In the genomic region with DNA sequence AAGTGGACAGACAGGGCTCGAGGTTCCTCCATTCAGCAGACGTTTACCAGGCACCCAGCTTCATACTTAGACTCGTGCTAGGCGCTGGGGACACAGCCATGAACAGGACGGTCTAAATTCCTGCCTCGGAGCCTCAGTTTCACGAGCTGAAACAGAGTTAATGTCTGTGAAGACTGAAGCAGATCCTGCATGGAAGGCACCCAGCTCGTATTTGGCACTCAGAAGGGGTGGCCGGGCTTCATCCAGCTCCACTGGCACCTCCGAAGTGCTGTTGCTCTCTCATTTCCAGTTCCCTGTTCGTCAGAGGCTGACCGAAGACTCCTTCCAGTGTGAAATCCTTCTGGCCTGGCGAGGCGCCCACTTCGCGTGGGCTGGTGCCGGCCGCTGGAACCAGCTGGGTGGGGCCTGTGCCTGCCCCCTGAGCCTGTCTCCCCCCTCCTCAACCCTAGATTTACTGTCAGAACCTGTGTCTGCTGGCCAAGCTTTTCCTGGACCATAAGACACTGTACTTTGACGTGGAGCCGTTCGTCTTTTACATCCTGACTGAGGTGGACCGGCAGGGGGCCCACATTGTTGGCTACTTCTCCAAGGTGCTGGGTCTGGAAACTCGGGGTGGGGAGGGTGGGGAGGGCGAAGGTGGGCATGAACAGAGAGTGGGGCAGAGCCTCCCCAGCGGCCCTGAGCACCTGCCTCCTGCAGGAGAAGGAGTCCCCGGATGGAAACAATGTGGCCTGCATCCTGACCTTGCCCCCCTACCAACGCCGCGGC, we compare ENCODE assay signal across 15 cellular contexts. TPM values are rescaled to one million over a fixed set of nuclear protein-coding genes. Genes with fewer than 3 reads are reported as not detected.
DNase-seq lines count a peak whose midpoint lies in the region; FAIRE-seq and TF ChIP-seq lines count a peak whose summit lies in the region.
"Had no signal": no experiment of that assay in that cellular context is flagged by ENCODE, and none has a peak within 500 bp of the region (broad histone marks: within the 10 kb centered on the region; RNA-seq: fewer than 3 reads in every experiment).

No MANE protein-coding gene starts in this region.

- peak overlapping the region; percentile 94 for H3K27ac Mint-ChIP-seq in dendritic cell treated with granulocyte-macrophage colony-stimulating factor and Interleukin-4, amounts not matched to agents 40 ng/mL and 50 ng/mL, for 4 days
- H3K27ac Mint-ChIP-seq in mesothelial cell of epicardium (peak overlapping the region; percentile 80), nephron progenitor cell (no peak overlapping the region)
- H3K27ac Mint-ChIP-seq in activated T-cell treated with anti-CD3 and anti-CD28 coated beads, Interleukin-2, amount 50 U/mL, for 24 hours, result no peak overlapping the region
- H3K27ac Mint-ChIP-seq: activated CD4-positive, alpha-beta T cell treated with anti-CD3 and anti-CD28 coated beads, Interleukin-2, amount 10 ng/mL, durations not matched to agents 24 days and 14 days had no signal

- peaks cover 98% of the 10 kb centered on the region for H3K4me1 Mint-ChIP-seq in dendritic cell treated with granulocyte-macrophage colony-stimulating factor and Interleukin-4, amounts not matched to agents 40 ng/mL and 50 ng/mL, for 4 days (ENCODE audit: low read depth)
- H3K4me1 Mint-ChIP-seq in mesothelial cell of epicardium, result peaks cover 41% of the 10 kb centered on the region
- peaks cover 19% of the 10 kb centered on the region for H3K4me1 Mint-ChIP-seq in nephron progenitor cell
- H3K4me1 Mint-ChIP-seq in activated T-cell treated with anti-CD3 and anti-CD28 coated beads, Interleukin-2, amount 50 U/mL, for 24 hours (ENCODE audit: low read depth), result peaks cover 2% of the 10 kb centered on the region
- H3K4me1 Mint-ChIP-seq: activated naive CD8-positive, alpha-beta T cell treated with anti-CD3 and anti-CD28 coated beads for 36 hours had no signal

- H3K36me3 Mint-ChIP-seq in dendritic cell treated with granulocyte-macrophage colony-stimulating factor and Interleukin-4, amounts not matched to agents 40 ng/mL and 50 ng/mL, for 4 days (ENCODE audit: low read depth), result peaks cover 72% of the 10 kb centered on the region
- H3K36me3 Mint-ChIP-seq in mesothelial cell of epicardium (peaks cover 12% of the 10 kb centered on the region), nephron progenitor cell (ENCODE audit: low read depth) (no peaks in the 10 kb centered on the region)
- H3K36me3 Mint-ChIP-seq in activated T-cell treated with anti-CD3 and anti-CD28 coated beads, Interleukin-2, amount 50 U/mL, for 24 hours (ENCODE audit: low read depth), result peaks cover 82% of the 10 kb centered on the region

- peak overlapping the region; percentile 71 for H3K4me3 Mint-ChIP-seq in dendritic cell treated with granulocyte-macrophage colony-stimulating factor and Interleukin-4, amounts not matched to agents 40 ng/mL and 50 ng/mL, for 4 days
- H3K4me3 Mint-ChIP-seq in mesothelial cell of epicardium, result no peak overlapping the region
- H3K4me3 Mint-ChIP-seq in nephron progenitor cell, result no peak overlapping the region
- H3K4me3 Mint-ChIP-seq in activated T-cell treated with anti-CD3 and anti-CD28 coated beads, Interleukin-2, amount 50 U/mL, for 24 hours, result no peak overlapping the region
- H3K4me3 Mint-ChIP-seq: activated CD4-positive, alpha-beta T cell treated with anti-CD3 and anti-CD28 coated beads, Interleukin-2, amount 10 ng/mL, durations not matched to agents 24 days and 14 days; activated naive CD8-positive, alpha-beta T cell treated with anti-CD3 and anti-CD28 coated beads for 36 hours had no signal

- H3K9me3 Mint-ChIP-seq in dendritic cell treated with granulocyte-macrophage colony-stimulating factor and Interleukin-4, amounts not matched to agents 40 ng/mL and 50 ng/mL, for 4 days, result no peaks in the 10 kb centered on the region
- no peaks in the 10 kb centered on the region for H3K9me3 Mint-ChIP-seq in mesothelial cell of epicardium
- no peaks in the 10 kb centered on the region for H3K9me3 Mint-ChIP-seq in nephron progenitor cell
- H3K9me3 Mint-ChIP-seq in activated T-cell treated with anti-CD3 and anti-CD28 coated beads, Interleukin-2, amount 50 U/mL, for 24 hours, result no peaks in the 10 kb centered on the region
- H3K9me3 Mint-ChIP-seq: activated CD4-positive, alpha-beta T cell treated with anti-CD3 and anti-CD28 coated beads, Interleukin-2, amount 10 ng/mL, durations not matched to agents 24 days and 14 days; activated naive CD8-positive, alpha-beta T cell treated with anti-CD3 and anti-CD28 coated beads for 36 hours had no signal

- FAIRE-seq in GM19239 (lab: Jason Lieb, UNC), result no peak

- no peaks in the 10 kb centered on the region for H3K27me3 ChIP-seq in HL-60 (ENCODE audit: insufficient read depth, poor library complexity, severe bottlenecking)

- peak overlapping the region; percentile 95 for H3K27ac ChIP-seq in HL-60 (replicated peaks)

- DNase-seq in HL-60 (ENCODE audit: low read depth in 1 of 2, low spot score in 1 of 2) (peak; percentile 57 to 75), mesothelial cell of epicardium (ENCODE audit: low spot score in 2 of 2, unreplicated experiment in 2 of 2) (no peak), superior temporal gyrus (ENCODE audit: extremely low spot score) (peak; percentile 14), GM19239 (ENCODE audit: insufficient read length, low spot score) (no peak), HuH-7 (ENCODE audit: low spot score) (no peak), nephron progenitor cell (no peak)
- DNase-seq in activated T-cell treated with anti-CD3 and anti-CD28 coated beads, Interleukin-2, amount 50 U/mL, for 24 hours, result no peak
- DNase-seq: activated CD4-positive, alpha-beta T cell treated with anti-CD3 and anti-CD28 coated beads, Interleukin-2, amount 10 ng/mL, durations not matched to agents 24 days and 14 days; activated naive CD8-positive, alpha-beta T cell treated with anti-CD3 and anti-CD28 coated beads for 36 hours; COR-L47; NCI-H2171; SHP77; stimulated activated naive CD4-positive, alpha-beta T cell had no signal

- intact Hi-C loops in dendritic cell treated with granulocyte-macrophage colony-stimulating factor and Interleukin-4, amounts not matched to agents 40 ng/mL and 50 ng/mL, for 4 days (cut with micrococcal nuclease), result loop anchor here (1.0 to 5.0 kb wide), 2 partner anchors 11 to 228 kb away; a partner anchor contains a TSS

- no peak overlapping the region for H3K4me3 ChIP-seq in HL-60 (replicated peaks; ENCODE audit: insufficient read depth, low read length)

- no peaks in the 10 kb centered on the region for H3K27me3 Mint-ChIP-seq in dendritic cell treated with granulocyte-macrophage colony-stimulating factor and Interleukin-4, amounts not matched to agents 40 ng/mL and 50 ng/mL, for 4 days
- H3K27me3 Mint-ChIP-seq in mesothelial cell of epicardium (ENCODE audit: low read depth), result no peaks in the 10 kb centered on the region
- no peaks in the 10 kb centered on the region for H3K27me3 Mint-ChIP-seq in nephron progenitor cell (ENCODE audit: low read depth, poor library complexity)
- H3K27me3 Mint-ChIP-seq in activated T-cell treated with anti-CD3 and anti-CD28 coated beads, Interleukin-2, amount 50 U/mL, for 24 hours, result no peaks in the 10 kb centered on the region
- H3K27me3 Mint-ChIP-seq: activated CD4-positive, alpha-beta T cell treated with anti-CD3 and anti-CD28 coated beads, Interleukin-2, amount 10 ng/mL, durations not matched to agents 24 days and 14 days; activated naive CD8-positive, alpha-beta T cell treated with anti-CD3 and anti-CD28 coated beads for 36 hours had no signal

- no peak for TF ChIP-seq CTCF in HL-60 (IDR thresholded peaks at IDR 0.05; ENCODE audit: insufficient read depth, low read length)
- no peak for TF ChIP-seq CTCF in mesothelial cell of epicardium (IDR thresholded peaks at IDR 0.05; ENCODE audit: unreplicated experiment)
- no peak for TF ChIP-seq CTCF in nephron progenitor cell (IDR thresholded peaks at IDR 0.05)

RNA-seq across cellular contexts. Expression of a gene that starts 5.8 kb away (rescaled TPM):
- total RNA-seq in mesothelial cell of epicardium, result 79.1 to 84.3 TPM (median 79.9 TPM) in 3 replicates
- total RNA-seq: activated CD4-positive, alpha-beta T cell treated with anti-CD3 and anti-CD28 coated beads, Interleukin-2, amount 10 ng/mL, durations not matched to agents 24 days and 14 days; activated naive CD8-positive, alpha-beta T cell treated with anti-CD3 and anti-CD28 coated beads for 36 hours; fibroblast of lung had no signal

RNA-seq across cellular contexts. Expression of a gene that starts 12.3 kb away (rescaled TPM):
- total RNA-seq in mesothelial cell of epicardium, result 72.1 to 76.4 TPM (median 75.7 TPM) in 3 replicates

RNA-seq across cellular contexts. Expression of a gene that starts 20.1 kb away (rescaled TPM):
- total RNA-seq in mesothelial cell of epicardium, result 0.96 to 1.7 TPM (median 1.4 TPM) in 3 replicates

RNA-seq across cellular contexts. Expression of a gene that starts 21.6 kb away (rescaled TPM):
- 36.4 to 37.3 TPM (median 37.0 TPM) in 3 replicates for total RNA-seq in mesothelial cell of epicardium

RNA-seq across cellular contexts. Expression of a gene that starts 35.2 kb away (rescaled TPM):
- 48.6 to 53.7 TPM (median 49.5 TPM) in 3 replicates for total RNA-seq in mesothelial cell of epicardium

Comparison
In these comparisons a context has a peak if more than half of its experiments do, and no peak if none do; other contexts are left out.
1. DNase-seq: peak in HL-60 (2 of 2) and superior temporal gyrus (single experiment); none in mesothelial cell of epicardium (0 of 2), GM19239 (single experiment), HuH-7 (single experiment), nephron progenitor cell (single experiment) and activated T-cell treated with anti-CD3 and anti-CD28 coated beads, Interleukin-2, amount 50 U/mL, for 24 hours (single experiment).
2. H3K27ac Mint-ChIP-seq: peak in dendritic cell treated with granulocyte-macrophage colony-stimulating factor and Interleukin-4, amounts not matched to agents 40 ng/mL and 50 ng/mL, for 4 days (single experiment) and mesothelial cell of epicardium (single experiment); none in nephron progenitor cell (single experiment) and activated T-cell treated with anti-CD3 and anti-CD28 coated beads, Interleukin-2, amount 50 U/mL, for 24 hours (single experiment).